ENCODE assay signal across 19 cellular contexts in genomic region chr5:140213370-140213983, GRCh38. TPM values are rescaled to one million over a fixed set of nuclear protein-coding genes. Genes with fewer than 3 reads are reported as not detected.
DNase-seq lines count a peak whose midpoint lies in the region; ATAC-seq and TF ChIP-seq lines count a peak whose summit lies in the region.
"Had no signal": no experiment of that assay in that cellular context is flagged by ENCODE, and none has a peak within 500 bp of the region (broad histone marks: within the 10 kb centered on the region; RNA-seq: fewer than 3 reads in every experiment).

No MANE protein-coding gene starts in this region.

- H3K27me3 Mint-ChIP-seq in H9 (ENCODE audit: low read depth): no peaks in the 10 kb centered on the region

- H2BK5ac ChIP-seq in H9 (ENCODE audit: insufficient read length, low read length): no peak overlapping the region

- no peak overlapping the region for H3K56ac ChIP-seq in H9 (ENCODE audit: insufficient read length, low read depth, low read length)

- no peaks in the 10 kb centered on the region for H3K36me3 Mint-ChIP-seq in H9 (ENCODE audit: insufficient read depth in 1 of 3, low read depth in 3 of 3)

- H2BK15ac ChIP-seq in H9 (ENCODE audit: low read depth, low read length): no peak overlapping the region

- H3K23me2 ChIP-seq in H9 (ENCODE audit: insufficient read length, low read depth, low read length, poor library complexity, severe bottlenecking): no peaks in the 10 kb centered on the region

- TF ChIP-seq CTCF in neutrophil (IDR thresholded peaks at IDR 0.05) (no peak), H9 (conservative IDR thresholded peaks at IDR 0.05) (no peak)

- H3K4me3 Mint-ChIP-seq in H9: no peak overlapping the region
- H3K4me3 Mint-ChIP-seq: nephron had no signal

- H3K9me3 Mint-ChIP-seq in H9: no peaks in the 10 kb centered on the region; a peak in 1 of 5 replicates
- H3K9me3 Mint-ChIP-seq: nephron had no signal

- H2AFZ ChIP-seq in H9 (ENCODE audit: low read length): no peak overlapping the region

- H3K27me3 ChIP-seq in neutrophil (no peaks in the 10 kb centered on the region), H9 (ENCODE audit: insufficient read depth, low read length) (no peaks in the 10 kb centered on the region)
- H3K27me3 ChIP-seq: BLaER1, tibial nerve had no signal

- no peak overlapping the region for H3K27ac Mint-ChIP-seq in H9
- H3K27ac Mint-ChIP-seq: nephron had no signal

- DNase-seq in GM19238 (ENCODE audit: insufficient read length, low spot score) (no peak), H9 (no peak), SW480 (ENCODE audit: low spot score) (no peak)
- DNase-seq: activated naive CD4-positive, alpha-beta T cell treated with anti-CD3 and anti-CD28 coated beads, Interleukin-2, amount 50 U/mL, for 16 hours; HCEC 1CT; Karpas-422; NCI-H146; NCI-H510A treated with DMSO at 0.1 percent for 48 hours; retina; stimulated activated CD4-positive, alpha-beta T cell treated with anti-CD3 and anti-CD28 coated beads, Interleukin-2, amount 100 ng/mL, for 24 hours had no signal

- no peak overlapping the region for H2AK5ac ChIP-seq in H9 (ENCODE audit: insufficient read length, low read length)

- H3K9me3 ChIP-seq in neutrophil (no peaks in the 10 kb centered on the region), H9 (ENCODE audit: control insufficient read depth, low read depth, low read length) (no peaks in the 10 kb centered on the region)
- H3K9me3 ChIP-seq: BLaER1, tibial nerve had no signal

- H3T11ph ChIP-seq in H9 (ENCODE audit: low read length): no peak overlapping the region

- H3K79me2 ChIP-seq in H9 (ENCODE audit: insufficient read depth, low read length): no peaks in the 10 kb centered on the region

- H3K4me1 Mint-ChIP-seq in H9: peaks cover 5 to 8% of the 10 kb centered on the region in 2 experiments
- H3K4me1 Mint-ChIP-seq: nephron had no signal

- H3K36me3 ChIP-seq in neutrophil: peaks cover 12% of the 10 kb centered on the region
- H3K36me3 ChIP-seq: BLaER1, tibial nerve had no signal

- H3K9ac ChIP-seq in H9 (ENCODE audit: extremely low read depth, insufficient read length, low read length): no peak overlapping the region
- H3K9ac ChIP-seq: BLaER1 had no signal

- H4K5ac ChIP-seq in H9 (ENCODE audit: insufficient read length, low read depth, low read length): no peak overlapping the region

- no peak overlapping the region for H4K8ac ChIP-seq in H9 (replicated peaks; ENCODE audit: insufficient read length, low read depth, low read length)

- no peak overlapping the region for H4K91ac ChIP-seq in H9 (ENCODE audit: insufficient read length, low read depth, low read length)

- H3K27ac ChIP-seq in neutrophil: peak overlapping the region; percentile 74
- no peak overlapping the region for H3K27ac ChIP-seq in H9 (ENCODE audit: insufficient read length, low read depth, low read length)
- H3K27ac ChIP-seq: BLaER1, HL-60, tibial nerve, VCaP had no signal

- peaks cover 52 to 63% of the 10 kb centered on the region in 2 experiments for H3K4me1 ChIP-seq in neutrophil (ENCODE audit: control insufficient read depth in 1 of 2, insufficient read depth in 1 of 2, low read depth in 1 of 2, low read length in 1 of 2)
- H3K4me1 ChIP-seq in H9 (ENCODE audit: insufficient read depth, low read length): no peaks in the 10 kb centered on the region

- ATAC-seq in GM18868 (IDR thresholded peaks at IDR 0.05; ENCODE audit: unreplicated experiment) (peak; percentile 87), GM21529 (IDR thresholded peaks at IDR 0.05; ENCODE audit: unreplicated experiment) (peak; percentile 66), HG03342 (IDR thresholded peaks at IDR 0.05; ENCODE audit: unreplicated experiment) (peak; percentile 64)

- no peak overlapping the region for H2BK120ac ChIP-seq in H9 (ENCODE audit: low read depth, low read length, poor library complexity, severe bottlenecking)

- H3K79me1 ChIP-seq in H9 (ENCODE audit: insufficient read depth, low read depth, low read length, poor library complexity, severe bottlenecking): no peaks in the 10 kb centered on the region

- no peak overlapping the region for H2BK20ac ChIP-seq in H9 (ENCODE audit: low read depth, low read length, poor library complexity, severe bottlenecking)

- no CpG with 5 or more reads among the region's 1 CpG for WGBS in H9 (ENCODE audit: extremely low coverage, insufficient read length, low lambda C conversion rate)

- no peak overlapping the region for H3K4me3 ChIP-seq in neutrophil (ENCODE audit: low read depth in 1 of 2, low read length in 1 of 2)
- H3K4me3 ChIP-seq: BLaER1, tibial nerve had no signal

- no peaks in the 10 kb centered on the region for H4K20me1 ChIP-seq in H9 (ENCODE audit: control insufficient read depth, insufficient read depth, insufficient read length)

- H3K4me2 ChIP-seq in H9 (ENCODE audit: insufficient read depth, insufficient read length, low read length): no peak overlapping the region

- H3K4ac ChIP-seq in H9 (ENCODE audit: low read depth, low read length): no peak overlapping the region

- H3K23ac ChIP-seq in H9 (ENCODE audit: insufficient read length, low read depth, low read length): no peak overlapping the region

- H3K14ac ChIP-seq in H9 (ENCODE audit: insufficient read depth, low read length): no peak overlapping the region

- no peak overlapping the region for H2BK12ac ChIP-seq in H9 (ENCODE audit: insufficient read length, low read depth, low read length)

- H3K18ac ChIP-seq in H9 (ENCODE audit: insufficient read length, low read depth, low read length): no peak overlapping the region

RNA-seq across cellular contexts. Expression of gene CYSTM1, which starts 38.5 kb away (rescaled TPM):
- 19.0 and 20.6 TPM in 2 replicates for total RNA-seq in H9 (2021)
